8 cellular contexts compared by ENCODE assay signal in the genomic region with DNA sequence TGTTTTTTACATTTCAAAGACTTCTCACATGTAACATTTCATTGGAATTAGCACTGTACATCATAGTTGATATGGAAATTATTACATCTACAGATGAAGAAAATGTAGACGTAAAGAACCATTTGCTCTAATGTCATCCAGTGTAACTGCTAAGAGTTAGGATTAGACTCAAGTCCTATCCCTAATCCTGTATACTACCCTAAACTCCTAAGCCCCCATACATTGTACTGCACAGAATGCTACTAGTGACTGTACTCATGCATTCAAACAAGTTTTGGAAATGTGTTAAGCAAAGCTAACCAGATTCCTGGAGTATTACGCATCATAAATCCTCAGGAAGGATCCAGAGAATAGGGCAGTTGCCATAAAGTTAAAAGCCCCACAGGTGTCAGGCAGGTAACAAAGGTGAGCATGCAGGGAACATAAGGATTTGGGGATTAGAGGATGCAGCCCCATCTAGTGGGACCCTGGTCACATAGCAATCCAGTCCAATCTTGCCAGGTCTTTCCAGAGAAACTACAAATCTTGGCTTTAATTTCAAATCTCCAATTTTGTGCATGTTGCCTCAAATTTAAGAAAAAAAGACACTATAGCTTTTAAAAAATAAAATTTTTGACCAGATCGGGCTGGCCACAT.
DNase-seq lines count a peak whose midpoint lies in the region; ATAC-seq and TF ChIP-seq lines count a peak whose summit lies in the region.

No MANE protein-coding gene starts in this region.

- DNase-seq in AG04449 (ENCODE audit: low read depth, low spot score) (no peak), GM12865 (ENCODE audit: low read depth) (peak; percentile 56), NCI-H82 treated with DMSO at 0.1 percent for 48 hours (lab: John Stamatoyannopoulos, UW; ENCODE audit: unreplicated experiment) (peak; percentile 16), foreskin fibroblast (no peak), superior temporal gyrus (ENCODE audit: extremely low spot score) (no peak)

- POLR2A ChIA-PET in AG04449 (lab: Yijun Ruan, JAX), result no interaction called here

- TF ChIP-seq POLR2A in GM18505 (IDR thresholded peaks at IDR 0.05; ENCODE audit: borderline replicate concordance, extremely low read depth, insufficient read depth, insufficient read length), result no peak

- TF ChIP-seq CTCF in AG04449 (IDR thresholded peaks at IDR 0.05; ENCODE audit: insufficient read depth, low read length, missing control alignments) (peak; percentile 26), GM12865 (IDR thresholded peaks at IDR 0.05; ENCODE audit: insufficient read depth, low read depth, low read length, missing control alignments) (peak; percentile 72), foreskin fibroblast (IDR thresholded peaks at IDR 0.05; ENCODE audit: low read depth, low read length) (peak; percentile 36)

- no peak for ATAC-seq in GM21723 (IDR thresholded peaks at IDR 0.05; ENCODE audit: unreplicated experiment)
- ATAC-seq in GM21447 (IDR thresholded peaks at IDR 0.05; ENCODE audit: unreplicated experiment), result no peak
- ATAC-seq in GM18505 (IDR thresholded peaks at IDR 0.05; ENCODE audit: unreplicated experiment), result no peak

- CTCF ChIA-PET in AG04449 (lab: Yijun Ruan, JAX), result no interaction called here

- H3K4me3 ChIP-seq in AG04449 (ENCODE audit: low read depth, low read length), result no peak overlapping the region
- H3K4me3 ChIP-seq in GM12865 (ENCODE audit: low read depth, low read length), result no peak overlapping the region
- H3K4me3 ChIP-seq in foreskin fibroblast (ENCODE audit: low read depth in 1 of 2, low read length in 2 of 2), result no peak overlapping the region

Comparison
In these comparisons a context has a peak if more than half of its experiments do, and no peak if none do; other contexts are left out.
1. DNase-seq: peak in GM12865 (single experiment) and NCI-H82 treated with DMSO at 0.1 percent for 48 hours (single experiment); none in AG04449 (single experiment), foreskin fibroblast (0 of 2) and superior temporal gyrus (single experiment).
2. Peak in every context shown above with its lines, with median percentiles within 50 percentile points of each other: CTCF ChIP-seq.